Comparison of ENCODE assay signal across 7 cellular contexts in the genomic region with DNA sequence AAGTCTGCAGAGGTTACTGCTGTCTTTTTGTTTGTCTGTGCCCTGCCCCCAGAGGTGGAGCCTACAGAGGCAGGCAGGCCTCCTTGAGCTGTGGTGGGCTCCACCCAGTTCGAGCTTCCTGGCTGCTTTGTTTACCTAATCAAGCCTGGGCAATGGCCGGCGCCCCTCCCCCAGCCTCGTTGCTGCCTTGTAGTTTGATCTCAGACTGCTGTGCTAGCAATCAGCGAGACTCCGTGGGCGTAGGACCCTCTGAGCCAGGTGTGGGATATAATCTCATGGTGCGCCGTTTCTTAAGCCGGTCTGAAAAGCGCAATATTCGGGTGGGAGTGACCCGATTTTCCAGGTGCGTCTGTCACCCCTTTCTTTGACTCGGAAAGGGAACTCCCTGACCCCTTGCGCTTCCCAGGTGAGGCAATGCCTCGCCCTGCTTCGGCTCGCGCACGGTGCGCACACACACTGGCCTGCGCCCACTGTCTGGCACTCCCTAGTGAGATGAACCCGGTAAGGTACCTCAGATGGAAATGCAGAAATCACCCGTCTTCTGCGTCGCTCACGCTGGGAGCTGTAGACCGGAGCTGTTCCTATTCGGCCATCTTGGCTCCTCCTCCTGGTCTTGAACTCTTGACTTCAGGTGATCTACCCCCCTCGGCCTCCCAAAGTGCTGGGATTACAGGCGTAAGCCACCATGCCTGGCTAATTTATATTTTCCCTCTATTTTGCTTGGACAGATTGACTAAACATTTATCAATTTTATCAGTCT. TPM values are rescaled to one million over a fixed set of nuclear protein-coding genes. Genes with fewer than 3 reads are reported as not detected.
DNase-seq lines count a peak whose midpoint lies in the region; ATAC-seq, FAIRE-seq and TF ChIP-seq lines count a peak whose summit lies in the region.
"Not testable (repeated sequence)": the region's sequence is repeated elsewhere in the genome, so short reads cannot be mapped to it uniquely, and the experiment has no call there.

No MANE protein-coding gene starts in this region.

- FAIRE-seq in astrocyte (lab: Jason Lieb, UNC): not testable (repeated sequence)

- H3K4me2 ChIP-seq in astrocyte (ENCODE audit: low read length): not testable (repeated sequence)

- not testable (repeated sequence) for H3K27me3 ChIP-seq in HUES48 (ENCODE audit: control insufficient read depth, insufficient read depth, low read length); astrocyte (ENCODE audit: insufficient read depth, low read length); esophagus muscularis mucosa; naive thymus-derived CD4-positive, alpha-beta T cell (ENCODE audit: control insufficient read depth in 2 of 2, insufficient read depth in 2 of 2, low read length in 2 of 2)

- not testable (repeated sequence) for H4K20me1 ChIP-seq in astrocyte (ENCODE audit: insufficient read depth, low read length)

- peak overlapping the region; percentile 21 for H3K4me3 ChIP-seq in HUES48 (ENCODE audit: low read depth, low read length)
- H3K4me3 ChIP-seq in astrocyte (ENCODE audit: insufficient read depth, low read depth, low read length); esophagus muscularis mucosa; naive thymus-derived CD4-positive, alpha-beta T cell (ENCODE audit: low read length): not testable (repeated sequence)

- H2AFZ ChIP-seq in astrocyte (ENCODE audit: low read depth, low read length): not testable (repeated sequence)

- H3K27ac ChIP-seq in HUES48 (ENCODE audit: low read depth, low read length); astrocyte (ENCODE audit: low read depth, low read length); esophagus muscularis mucosa (replicated peaks in 1 of 4); naive thymus-derived CD4-positive, alpha-beta T cell (ENCODE audit: low read depth, low read length): not testable (repeated sequence)

- not testable (repeated sequence) for H3K9me3 Mint-ChIP-seq in T-cell; activated CD8-positive, alpha-beta T cell treated with anti-CD3 and anti-CD28 coated beads, Interleukin-2, amount 10 ng/mL, durations not matched to agents 7 days and 5 days (ENCODE audit: insufficient read depth); astrocyte (ENCODE audit: unreplicated experiment); naive thymus-derived CD4-positive, alpha-beta T cell

- H3K27ac Mint-ChIP-seq in T-cell: peak overlapping the region; percentile 49 to 85
- H3K27ac Mint-ChIP-seq in activated CD8-positive, alpha-beta T cell treated with anti-CD3 and anti-CD28 coated beads, Interleukin-2, amount 10 ng/mL, durations not matched to agents 7 days and 5 days: peak overlapping the region; percentile 70
- H3K27ac Mint-ChIP-seq in astrocyte (ENCODE audit: unreplicated experiment): not testable (repeated sequence)
- H3K27ac Mint-ChIP-seq in naive thymus-derived CD4-positive, alpha-beta T cell: peak overlapping the region in 5 of 9 donors; percentile 29 to 65 (median 42)

- not testable (repeated sequence) for H3K27me3 Mint-ChIP-seq in T-cell; activated CD8-positive, alpha-beta T cell treated with anti-CD3 and anti-CD28 coated beads, Interleukin-2, amount 10 ng/mL, durations not matched to agents 7 days and 5 days (ENCODE audit: low read depth); astrocyte (ENCODE audit: low read depth, unreplicated experiment); naive thymus-derived CD4-positive, alpha-beta T cell

- CTCF ChIA-PET in T-cell (lab: Charles Lee); naive thymus-derived CD4-positive, alpha-beta T cell (lab: Charles Lee): not testable (repeated sequence)
- CTCF ChIA-PET in activated CD8-positive, alpha-beta T cell treated with anti-CD3 and anti-CD28 coated beads, Interleukin-2, amount 10 ng/mL, durations not matched to agents 7 days and 5 days (lab: Charles Lee): interaction anchor here (1.3 kb wide), 1 partner anchor 8 kb away, joined by 3 read pairs; no protein-coding TSS in a partner anchor

- H3K4me3 Mint-ChIP-seq in T-cell: peak overlapping the region in 1 of 3 donors; percentile 19
- H3K4me3 Mint-ChIP-seq in activated CD8-positive, alpha-beta T cell treated with anti-CD3 and anti-CD28 coated beads, Interleukin-2, amount 10 ng/mL, durations not matched to agents 7 days and 5 days: not testable (repeated sequence)
- H3K4me3 Mint-ChIP-seq in astrocyte (ENCODE audit: unreplicated experiment): peak overlapping the region; percentile 66
- H3K4me3 Mint-ChIP-seq in naive thymus-derived CD4-positive, alpha-beta T cell: peak overlapping the region in 2 of 10 donors; percentile 4 to 26

- H3K79me2 ChIP-seq in astrocyte (ENCODE audit: insufficient read depth, low read length): peaks cover 17% of the 10 kb centered on the region

- not testable (repeated sequence) for H3K9ac ChIP-seq in HUES48 (ENCODE audit: low read depth, low read length); astrocyte (ENCODE audit: low read length)

- H3K4me1 Mint-ChIP-seq in T-cell; activated CD8-positive, alpha-beta T cell treated with anti-CD3 and anti-CD28 coated beads, Interleukin-2, amount 10 ng/mL, durations not matched to agents 7 days and 5 days (ENCODE audit: low read depth); astrocyte (ENCODE audit: low read depth, unreplicated experiment): not testable (repeated sequence)
- peaks cover 5 to 10% (median 6%) of the 10 kb centered on the region in 7 donors for H3K4me1 Mint-ChIP-seq in naive thymus-derived CD4-positive, alpha-beta T cell

- TF ChIP-seq POLR2A in esophagus muscularis mucosa (IDR thresholded peaks at IDR 0.05; ENCODE audit: low read depth): not testable (repeated sequence)

- H3K36me3 Mint-ChIP-seq in T-cell; astrocyte (ENCODE audit: low read depth, unreplicated experiment): not testable (repeated sequence)
- H3K36me3 Mint-ChIP-seq in activated CD8-positive, alpha-beta T cell treated with anti-CD3 and anti-CD28 coated beads, Interleukin-2, amount 10 ng/mL, durations not matched to agents 7 days and 5 days (ENCODE audit: low read depth): peaks cover 15% of the 10 kb centered on the region
- H3K36me3 Mint-ChIP-seq in naive thymus-derived CD4-positive, alpha-beta T cell: peaks cover 5 to 18% (median 10%) of the 10 kb centered on the region in 5 donors

- 91% methylated on average over 17 of the region's 32 CpGs for WGBS in esophagus muscularis mucosa

- not testable (repeated sequence) for TF ChIP-seq CTCF in astrocyte (IDR thresholded peaks at IDR 0.05; ENCODE audit: insufficient read depth, low read depth, low read length); esophagus muscularis mucosa (IDR thresholded peaks at IDR 0.05)

- TF ChIP-seq EP300 in esophagus muscularis mucosa (IDR thresholded peaks at IDR 0.05): not testable (repeated sequence)

- not testable (repeated sequence) for H3K4me1 ChIP-seq in HUES48 (ENCODE audit: control insufficient read depth, insufficient read depth, low read length); astrocyte (ENCODE audit: insufficient read depth, low read length); esophagus muscularis mucosa; naive thymus-derived CD4-positive, alpha-beta T cell (ENCODE audit: control insufficient read depth in 2 of 2, insufficient read depth in 2 of 2, low read length in 2 of 2)

- H3K36me3 ChIP-seq in HUES48 (ENCODE audit: control insufficient read depth, insufficient read depth, low read length); astrocyte (ENCODE audit: insufficient read depth, low read length); naive thymus-derived CD4-positive, alpha-beta T cell (ENCODE audit: control insufficient read depth in 2 of 3, insufficient read depth in 3 of 3, low read length in 3 of 3): not testable (repeated sequence)
- peaks cover 0 to 32% (median 9%) of the 10 kb centered on the region in 4 donors for H3K36me3 ChIP-seq in esophagus muscularis mucosa

- intact Hi-C loops in esophagus muscularis mucosa (cut with DNase I): not testable (repeated sequence)
- intact Hi-C loops in naive thymus-derived CD4-positive, alpha-beta T cell (cut with micrococcal nuclease): loop anchor here in 1 of 2 donors (10.0 kb wide), 1 partner anchor 385 kb away; no protein-coding TSS in a partner anchor

- POLR2A ChIA-PET in T-cell (lab: Charles Lee); activated CD8-positive, alpha-beta T cell treated with anti-CD3 and anti-CD28 coated beads, Interleukin-2, amount 10 ng/mL, durations not matched to agents 7 days and 5 days (lab: Charles Lee); naive thymus-derived CD4-positive, alpha-beta T cell (lab: Charles Lee): not testable (repeated sequence)

- not testable (repeated sequence) for ATAC-seq in T-cell (replicated peaks in 1 of 4); activated CD8-positive, alpha-beta T cell treated with anti-CD3 and anti-CD28 coated beads, Interleukin-2, amount 10 ng/mL, durations not matched to agents 7 days and 5 days; naive thymus-derived CD4-positive, alpha-beta T cell

- peak; percentile 22 for DNase-seq in ELF-1 (ENCODE audit: low read depth, low spot score)
- peak in 2 of 34 experiments; percentile 2 to 6 for DNase-seq in T-cell
- not testable (repeated sequence) for DNase-seq in activated CD8-positive, alpha-beta T cell treated with anti-CD3 and anti-CD28 coated beads, Interleukin-2, amount 10 ng/mL, durations not matched to agents 7 days and 5 days; astrocyte (ENCODE audit: low read depth); naive thymus-derived CD4-positive, alpha-beta T cell
- DNase-seq in esophagus muscularis mucosa (ENCODE audit: extremely low spot score): peak; percentile 14

- not testable (repeated sequence) for H3K9me3 ChIP-seq in HUES48 (ENCODE audit: control insufficient read depth, insufficient read depth, low read length); astrocyte (ENCODE audit: insufficient read depth, low read depth, low read length); esophagus muscularis mucosa; naive thymus-derived CD4-positive, alpha-beta T cell (ENCODE audit: control insufficient read depth in 2 of 3, low read length in 3 of 3)

RNA-seq across cellular contexts. Expression of a gene that starts 27.5 kb away (rescaled TPM):
- total RNA-seq in T-cell: 10 to 100 TPM; 11.9 to 23.3 (median 20.2) TPM
- 10 to 100 TPM; 36.0 to 37.6 TPM for total RNA-seq in activated CD8-positive, alpha-beta T cell treated with anti-CD3 and anti-CD28 coated beads, Interleukin-2, amount 10 ng/mL, durations not matched to agents 7 days and 5 days
- total RNA-seq in astrocyte: 51.6 and 58.1 TPM in 2 replicates
- 10 to 100 TPM; 25.8 to 29.2 (median 27.3) TPM for total RNA-seq in esophagus muscularis mucosa
- 10 to 100 TPM; 13.3 to 31.0 (median 14.8) TPM for total RNA-seq in naive thymus-derived CD4-positive, alpha-beta T cell
- 1 to 10 TPM; 1.1 to 1.3 TPM for polyA plus RNA-seq in naive thymus-derived CD4-positive, alpha-beta T cell

RNA-seq across cellular contexts. Expression of a gene that starts 32.8 kb away (rescaled TPM):
- total RNA-seq in T-cell (10 to 100 TPM; 15.1 to 39.5 (median 35.9) TPM), astrocyte (21.0 and 26.8 TPM in 2 replicates), esophagus muscularis mucosa (10 to 100 TPM in 3 of 4 donors, 1 to 10 TPM in 1; 10.0 to 12.4 (median 10.2) TPM)
- total RNA-seq in activated CD8-positive, alpha-beta T cell treated with anti-CD3 and anti-CD28 coated beads, Interleukin-2, amount 10 ng/mL, durations not matched to agents 7 days and 5 days: 10 to 100 TPM; 34.3 to 38.1 TPM
- 10 to 100 TPM; 10.1 to 41.8 (median 25.2) TPM for total RNA-seq in naive thymus-derived CD4-positive, alpha-beta T cell
- 10 to 100 TPM; 17.2 to 26.1 TPM for polyA plus RNA-seq in naive thymus-derived CD4-positive, alpha-beta T cell
